1 cellular context compared by ENCODE assay signal in the genomic region with DNA sequence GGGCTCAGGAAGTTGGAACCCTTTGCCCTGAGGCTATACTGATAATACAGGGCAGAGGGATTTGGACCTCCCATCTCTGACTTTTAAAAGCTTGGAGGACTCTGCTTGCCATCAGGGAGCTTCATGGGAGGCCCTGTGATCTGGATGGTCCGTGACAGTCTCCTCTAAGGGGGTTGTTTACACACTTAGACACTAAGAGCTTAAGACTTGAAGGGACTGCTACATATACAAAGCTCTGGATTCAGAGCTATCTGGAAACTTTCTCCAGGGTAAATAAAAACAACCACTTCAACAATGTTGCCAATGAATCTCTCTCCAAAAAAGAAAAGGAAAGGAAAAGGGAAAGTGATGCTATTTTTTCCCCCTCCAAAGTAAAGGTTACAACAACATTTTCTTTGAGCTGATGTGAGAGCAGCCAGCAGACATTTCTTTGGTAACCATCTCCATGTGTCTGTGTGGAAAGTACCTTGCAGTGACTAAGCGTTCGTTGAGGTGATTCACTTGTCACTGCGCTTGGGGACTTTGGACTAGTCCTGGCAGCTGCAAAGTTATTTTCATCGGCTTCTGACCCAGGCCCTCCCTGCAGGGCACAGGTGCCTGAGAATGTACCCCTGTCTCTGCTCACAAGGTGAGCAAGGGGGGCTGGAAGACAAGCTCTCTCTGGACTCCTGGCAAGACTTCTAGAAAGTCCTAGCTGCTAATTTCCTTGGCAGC.
TF ChIP-seq lines count a peak whose summit lies in the region.

No MANE protein-coding gene starts in this region.

TF ChIP-seq in HepG2, 621 proteins besides CTCF, POLR2A, EP300 and RAD21 (continued from another document and continues in another):
- TF ChIP-seq, protein P1, sequence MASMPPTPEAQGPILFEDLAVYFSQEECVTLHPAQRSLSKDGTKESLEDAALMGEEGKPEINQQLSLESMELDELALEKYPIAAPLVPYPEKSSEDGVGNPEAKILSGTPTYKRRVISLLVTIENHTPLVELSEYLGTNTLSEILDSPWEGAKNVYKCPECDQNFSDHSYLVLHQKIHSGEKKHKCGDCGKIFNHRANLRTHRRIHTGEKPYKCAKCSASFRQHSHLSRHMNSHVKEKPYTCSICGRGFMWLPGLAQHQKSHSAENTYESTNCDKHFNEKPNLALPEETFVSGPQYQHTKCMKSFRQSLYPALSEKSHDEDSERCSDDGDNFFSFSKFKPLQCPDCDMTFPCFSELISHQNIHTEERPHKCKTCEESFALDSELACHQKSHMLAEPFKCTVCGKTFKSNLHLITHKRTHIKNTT (CRISPR knock-in tag; IDR thresholded peaks at IDR 0.05) = no peak
- TF ChIP-seq GATAD2A (CRISPR knock-in tag; IDR thresholded peaks at IDR 0.05) (0 out of 2 replicates have a peak, but pooled peaks have one; percentile 28), XRCC5 (optimal IDR thresholded peaks at IDR 0.05; ENCODE audit: low read length) (peak; percentile 28), HNF4A (CRISPR knock-in tag; IDR thresholded peaks at IDR 0.05) (peak; percentile 81), BRCA1 (CRISPR knock-in tag; IDR thresholded peaks at IDR 0.05) (no peak), ZNF205 (CRISPR knock-in tag; IDR thresholded peaks at IDR 0.05) (peak; percentile 81), NFE2L2 (IDR thresholded peaks at IDR 0.05; ENCODE audit: low read length) (peak; percentile 73), RXRB (CRISPR knock-in tag; IDR thresholded peaks at IDR 0.05; ENCODE audit: borderline replicate concordance) (peak; percentile 31; the same call in 1 of the 2 replicates), ZNF749 (CRISPR knock-in tag; IDR thresholded peaks at IDR 0.05; ENCODE audit: borderline replicate concordance) (no peak), ZBTB1 (CRISPR knock-in tag; IDR thresholded peaks at IDR 0.05; ENCODE audit: borderline replicate concordance) (no peak), FOSL2 (CRISPR knock-in tag; IDR thresholded peaks at IDR 0.05) (peak; percentile 94), KDM2A (CRISPR knock-in tag; IDR thresholded peaks at IDR 0.05; ENCODE audit: borderline replicate concordance, low read depth) (no peak), ZKSCAN1 (IDR thresholded peaks at IDR 0.05; ENCODE audit: low read length) (no peak), KAT7 (CRISPR knock-in tag; IDR thresholded peaks at IDR 0.05; ENCODE audit: borderline replicate concordance) (no peak), ZNF616 (CRISPR knock-in tag; IDR thresholded peaks at IDR 0.05; ENCODE audit: low read depth) (no peak), POLR2AphosphoS5 (IDR thresholded peaks at IDR 0.05; ENCODE audit: low read depth, low read length) (no peak), TBX2 (CRISPR knock-in tag; IDR thresholded peaks at IDR 0.05; ENCODE audit: borderline replicate concordance) (peak; percentile 25; the same call in 1 of the 2 replicates), ATF1 (CRISPR knock-in tag; IDR thresholded peaks at IDR 0.05) (0 out of 2 replicates have a peak, but pooled peaks have one; percentile 21), ZNF850 (CRISPR knock-in tag; conservative IDR thresholded peaks at IDR 0.05) (no peak), ZNF782 (CRISPR knock-in tag; IDR thresholded peaks at IDR 0.05; ENCODE audit: borderline replicate concordance) (no peak), SP140L (CRISPR knock-in tag; IDR thresholded peaks at IDR 0.05; ENCODE audit: borderline replicate concordance) (no peak), PHF20 (CRISPR knock-in tag; IDR thresholded peaks at IDR 0.05) (no peak), SALL1 (CRISPR knock-in tag; IDR thresholded peaks at IDR 0.05) (peak; percentile 38; the same call in 1 of the 2 replicates), FOXA3 (CRISPR knock-in tag; IDR thresholded peaks at IDR 0.05) (no peak), ZNF773 (CRISPR knock-in tag; IDR thresholded peaks at IDR 0.05; ENCODE audit: borderline replicate concordance) (no peak), ZBTB21 (CRISPR knock-in tag; IDR thresholded peaks at IDR 0.05) (no peak), FOXO1 (CRISPR knock-in tag; IDR thresholded peaks at IDR 0.05) (no peak), EED (CRISPR knock-in tag; IDR thresholded peaks at IDR 0.05) (no peak), CHD4 (IDR thresholded peaks at IDR 0.05; ENCODE audit: borderline replicate concordance, low read length) (no peak), HNRNPUL1 (IDR thresholded peaks at IDR 0.05; ENCODE audit: low read depth, low read length) (no peak), SAP130 (CRISPR knock-in tag; IDR thresholded peaks at IDR 0.05; ENCODE audit: low read depth) (peak; percentile 46; the same call in 1 of the 2 replicates), RAD51 (IDR thresholded peaks at IDR 0.05; ENCODE audit: borderline replicate concordance) (no peak), EEA1 (CRISPR knock-in tag; IDR thresholded peaks at IDR 0.05; ENCODE audit: borderline replicate concordance) (no peak), ZMYM2 (CRISPR knock-in tag; IDR thresholded peaks at IDR 0.05) (no peak), ZNF644 (CRISPR knock-in tag; IDR thresholded peaks at IDR 0.05; ENCODE audit: low read depth) (peak; percentile 71), ZNF292 (CRISPR knock-in tag; IDR thresholded peaks at IDR 0.05; ENCODE audit: borderline replicate concordance, low read depth) (peak; percentile 36; the same call in 1 of the 2 replicates)
- TF ChIP-seq, protein P2, sequence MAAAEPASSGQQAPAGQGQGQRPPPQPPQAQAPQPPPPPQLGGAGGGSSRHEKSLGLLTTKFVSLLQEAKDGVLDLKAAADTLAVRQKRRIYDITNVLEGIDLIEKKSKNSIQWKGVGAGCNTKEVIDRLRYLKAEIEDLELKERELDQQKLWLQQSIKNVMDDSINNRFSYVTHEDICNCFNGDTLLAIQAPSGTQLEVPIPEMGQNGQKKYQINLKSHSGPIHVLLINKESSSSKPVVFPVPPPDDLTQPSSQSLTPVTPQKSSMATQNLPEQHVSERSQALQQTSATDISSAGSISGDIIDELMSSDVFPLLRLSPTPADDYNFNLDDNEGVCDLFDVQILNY (CRISPR knock-in tag; conservative IDR thresholded peaks at IDR 0.05) = no peak
- TF ChIP-seq, protein P3, sequence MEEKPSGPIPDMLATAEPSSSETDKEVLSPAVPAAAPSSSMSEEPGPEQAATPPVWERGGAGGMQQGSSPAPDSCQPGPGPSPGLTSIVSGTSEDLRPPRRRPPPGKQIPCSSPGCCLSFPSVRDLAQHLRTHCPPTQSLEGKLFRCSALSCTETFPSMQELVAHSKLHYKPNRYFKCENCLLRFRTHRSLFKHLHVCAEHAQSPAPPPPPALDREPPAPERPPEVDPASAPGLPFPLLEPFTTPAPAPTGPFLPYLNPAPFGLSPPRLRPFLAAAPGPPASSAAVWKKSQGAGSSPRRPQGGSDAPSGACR (CRISPR knock-in tag; IDR thresholded peaks at IDR 0.05) = no peak
- TF ChIP-seq, protein P4, sequence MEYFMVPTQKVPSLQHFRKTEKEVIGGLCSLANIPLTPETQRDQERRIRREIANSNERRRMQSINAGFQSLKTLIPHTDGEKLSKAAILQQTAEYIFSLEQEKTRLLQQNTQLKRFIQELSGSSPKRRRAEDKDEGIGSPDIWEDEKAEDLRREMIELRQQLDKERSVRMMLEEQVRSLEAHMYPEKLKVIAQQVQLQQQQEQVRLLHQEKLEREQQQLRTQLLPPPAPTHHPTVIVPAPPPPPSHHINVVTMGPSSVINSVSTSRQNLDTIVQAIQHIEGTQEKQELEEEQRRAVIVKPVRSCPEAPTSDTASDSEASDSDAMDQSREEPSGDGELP (IDR thresholded peaks at IDR 0.05; ENCODE audit: borderline replicate concordance, low read depth) = peak; percentile 19; the same call in 1 of the 2 replicates
- TF ChIP-seq, protein P5, sequence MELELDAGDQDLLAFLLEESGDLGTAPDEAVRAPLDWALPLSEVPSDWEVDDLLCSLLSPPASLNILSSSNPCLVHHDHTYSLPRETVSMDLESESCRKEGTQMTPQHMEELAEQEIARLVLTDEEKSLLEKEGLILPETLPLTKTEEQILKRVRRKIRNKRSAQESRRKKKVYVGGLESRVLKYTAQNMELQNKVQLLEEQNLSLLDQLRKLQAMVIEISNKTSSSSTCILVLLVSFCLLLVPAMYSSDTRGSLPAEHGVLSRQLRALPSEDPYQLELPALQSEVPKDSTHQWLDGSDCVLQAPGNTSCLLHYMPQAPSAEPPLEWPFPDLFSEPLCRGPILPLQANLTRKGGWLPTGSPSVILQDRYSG (CRISPR knock-in tag; IDR thresholded peaks at IDR 0.05) = no peak
- TF ChIP-seq, protein P6, sequence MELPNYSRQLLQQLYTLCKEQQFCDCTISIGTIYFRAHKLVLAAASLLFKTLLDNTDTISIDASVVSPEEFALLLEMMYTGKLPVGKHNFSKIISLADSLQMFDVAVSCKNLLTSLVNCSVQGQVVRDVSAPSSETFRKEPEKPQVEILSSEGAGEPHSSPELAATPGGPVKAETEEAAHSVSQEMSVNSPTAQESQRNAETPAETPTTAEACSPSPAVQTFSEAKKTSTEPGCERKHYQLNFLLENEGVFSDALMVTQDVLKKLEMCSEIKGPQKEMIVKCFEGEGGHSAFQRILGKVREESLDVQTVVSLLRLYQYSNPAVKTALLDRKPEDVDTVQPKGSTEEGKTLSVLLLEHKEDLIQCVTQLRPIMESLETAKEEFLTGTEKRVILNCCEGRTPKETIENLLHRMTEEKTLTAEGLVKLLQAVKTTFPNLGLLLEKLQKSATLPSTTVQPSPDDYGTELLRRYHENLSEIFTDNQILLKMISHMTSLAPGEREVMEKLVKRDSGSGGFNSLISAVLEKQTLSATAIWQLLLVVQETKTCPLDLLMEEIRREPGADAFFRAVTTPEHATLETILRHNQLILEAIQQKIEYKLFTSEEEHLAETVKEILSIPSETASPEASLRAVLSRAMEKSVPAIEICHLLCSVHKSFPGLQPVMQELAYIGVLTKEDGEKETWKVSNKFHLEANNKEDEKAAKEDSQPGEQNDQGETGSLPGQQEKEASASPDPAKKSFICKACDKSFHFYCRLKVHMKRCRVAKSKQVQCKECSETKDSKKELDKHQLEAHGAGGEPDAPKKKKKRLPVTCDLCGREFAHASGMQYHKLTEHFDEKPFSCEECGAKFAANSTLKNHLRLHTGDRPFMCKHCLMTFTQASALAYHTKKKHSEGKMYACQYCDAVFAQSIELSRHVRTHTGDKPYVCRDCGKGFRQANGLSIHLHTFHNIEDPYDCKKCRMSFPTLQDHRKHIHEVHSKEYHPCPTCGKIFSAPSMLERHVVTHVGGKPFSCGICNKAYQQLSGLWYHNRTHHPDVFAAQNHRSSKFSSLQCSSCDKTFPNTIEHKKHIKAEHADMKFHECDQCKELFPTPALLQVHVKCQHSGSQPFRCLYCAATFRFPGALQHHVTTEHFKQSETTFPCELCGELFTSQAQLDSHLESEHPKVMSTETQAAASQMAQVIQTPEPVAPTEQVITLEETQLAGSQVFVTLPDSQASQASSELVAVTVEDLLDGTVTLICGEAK (IDR thresholded peaks at IDR 0.05) = no peak
- TF ChIP-seq, protein P6 (CRISPR knock-in tag; IDR thresholded peaks at IDR 0.05) = no peak
- TF ChIP-seq, protein P7, sequence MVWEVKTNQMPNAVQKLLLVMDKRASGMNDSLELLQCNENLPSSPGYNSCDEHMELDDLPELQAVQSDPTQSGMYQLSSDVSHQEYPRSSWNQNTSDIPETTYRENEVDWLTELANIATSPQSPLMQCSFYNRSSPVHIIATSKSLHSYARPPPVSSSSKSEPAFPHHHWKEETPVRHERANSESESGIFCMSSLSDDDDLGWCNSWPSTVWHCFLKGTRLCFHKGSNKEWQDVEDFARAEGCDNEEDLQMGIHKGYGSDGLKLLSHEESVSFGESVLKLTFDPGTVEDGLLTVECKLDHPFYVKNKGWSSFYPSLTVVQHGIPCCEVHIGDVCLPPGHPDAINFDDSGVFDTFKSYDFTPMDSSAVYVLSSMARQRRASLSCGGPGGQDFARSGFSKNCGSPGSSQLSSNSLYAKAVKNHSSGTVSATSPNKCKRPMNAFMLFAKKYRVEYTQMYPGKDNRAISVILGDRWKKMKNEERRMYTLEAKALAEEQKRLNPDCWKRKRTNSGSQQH (CRISPR knock-in tag; IDR thresholded peaks at IDR 0.05; ENCODE audit: low read depth) = no peak
- TF ChIP-seq, protein P8, sequence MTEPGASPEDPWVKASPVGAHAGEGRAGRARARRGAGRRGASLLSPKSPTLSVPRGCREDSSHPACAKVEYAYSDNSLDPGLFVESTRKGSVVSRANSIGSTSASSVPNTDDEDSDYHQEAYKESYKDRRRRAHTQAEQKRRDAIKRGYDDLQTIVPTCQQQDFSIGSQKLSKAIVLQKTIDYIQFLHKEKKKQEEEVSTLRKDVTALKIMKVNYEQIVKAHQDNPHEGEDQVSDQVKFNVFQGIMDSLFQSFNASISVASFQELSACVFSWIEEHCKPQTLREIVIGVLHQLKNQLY (CRISPR knock-in tag; IDR thresholded peaks at IDR 0.05) = no peak
